8 cellular contexts compared by ENCODE assay signal in the genomic region with DNA sequence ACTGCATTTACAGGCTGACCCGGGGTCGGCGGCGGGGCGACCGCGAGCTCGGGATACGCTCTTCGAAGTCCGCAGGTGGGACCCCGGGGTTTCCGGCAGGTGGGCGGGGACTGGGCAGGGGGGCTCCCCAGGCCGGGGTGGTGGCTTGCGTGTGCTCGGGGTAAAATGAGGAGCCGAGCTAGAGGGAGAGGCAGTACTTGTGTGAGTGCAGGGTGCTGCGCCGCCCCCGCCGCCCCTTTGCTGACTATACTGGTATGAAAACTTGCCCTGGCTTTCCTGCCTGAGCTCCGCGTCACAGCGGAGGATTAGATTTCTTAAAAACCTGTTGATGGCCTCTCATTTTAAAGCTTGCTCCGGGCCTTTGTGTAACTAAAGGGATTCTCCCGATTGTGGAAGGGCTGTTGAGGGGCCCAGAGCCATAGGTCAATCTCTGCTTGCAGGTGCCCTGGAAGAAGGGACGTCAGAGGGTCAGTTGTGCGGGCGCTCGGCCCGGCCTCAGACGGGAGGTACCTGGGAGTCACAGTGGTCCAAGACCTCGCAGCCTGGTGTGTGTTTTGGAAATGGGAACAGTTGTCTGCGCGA. TPM values are rescaled to one million over a fixed set of nuclear protein-coding genes. Genes with fewer than 3 reads are reported as not detected.
A peak's percentile ranks its signal among the peaks of the same experiment; 100 is the strongest.
DNase-seq lines count a peak whose midpoint lies in the region; ATAC-seq lines count a peak whose summit lies in the region.

No MANE protein-coding gene starts in this region.

- peak; percentile 80 for DNase-seq in NCI-H146 (lab: John Stamatoyannopoulos, UW)
- peak; percentile 76 for DNase-seq in activated CD4-positive, CD25-positive, alpha-beta regulatory T cell treated with anti-CD3 and anti-CD28 coated beads, Interleukin-2, amount 50 U/mL, for 72 hours
- peak; percentile 21 for DNase-seq in cerebellum (ENCODE audit: low spot score)
- DNase-seq in kidney glomerular epithelial cell (lab: John Stamatoyannopoulos, UW), result peak; percentile 47
- DNase-seq in stimulated activated CD4-positive, alpha-beta T cell treated with anti-CD3 and anti-CD28 coated beads, Interleukin-15, amount 100 ng/mL, for 48 hours (ENCODE audit: low read depth in 2 of 2), result peak; percentile 68 to 70
- DNase-seq in KG1 (lab: John Stamatoyannopoulos, UW), result no peak

- ATAC-seq in GM18499 (IDR thresholded peaks at IDR 0.05; ENCODE audit: insufficient read depth, unreplicated experiment) (peak; percentile 40), HG02678 (IDR thresholded peaks at IDR 0.05; ENCODE audit: unreplicated experiment) (peak; percentile 49)

RNA-seq across cellular contexts. Expression of a gene that starts 0.5 kb away (rescaled TPM):
- 29.3 TPM for total RNA-seq in cerebellum

RNA-seq across cellular contexts. Expression of a gene that starts 0.8 kb away (rescaled TPM):
- total RNA-seq in cerebellum, result 9.2 TPM
